ENCODE assay signal across 19 cellular contexts in genomic region chr1:100394286-100394685, GRCh38. TPM values are rescaled to one million over a fixed set of nuclear protein-coding genes. Genes with fewer than 3 reads are reported as not detected.
A peak's percentile ranks its signal among the peaks of the same experiment; 100 is the strongest.
DNase-seq lines count a peak whose midpoint lies in the region; ATAC-seq and TF ChIP-seq lines count a peak whose summit lies in the region.
"Had no signal": no experiment of that assay in that cellular context is flagged by ENCODE, and none has a peak within 500 bp of the region (broad histone marks: within the 10 kb centered on the region; RNA-seq: fewer than 3 reads in every experiment).

No MANE protein-coding gene starts in this region.

- no peaks in the 10 kb centered on the region for H3K36me3 ChIP-seq in CD8-positive, alpha-beta T cell (ENCODE audit: insufficient read depth, low read length)
- no peaks in the 10 kb centered on the region for H3K36me3 ChIP-seq in naive thymus-derived CD4-positive, alpha-beta T cell (ENCODE audit: control insufficient read depth in 2 of 3, insufficient read depth in 3 of 3, low read length in 3 of 3)

- POLR2A ChIA-PET in activated CD4-positive, alpha-beta T cell treated with anti-CD3 and anti-CD28 coated beads, Interleukin-2, amount 10 ng/mL, durations not matched to agents 7 days and 5 days (lab: Charles Lee), result interaction anchor here (0.8 kb wide), 1 partner anchor 561 kb away, joined by 3 read pairs; no protein-coding TSS in a partner anchor
- POLR2A ChIA-PET in CD8-positive, alpha-beta T cell (lab: Charles Lee), result interaction anchor here (0.7 to 1.8 kb wide), 5 partner anchors 8 to 42 kb away, joined by 3 to 10 read pairs (median 5); partner anchors contain the start of gene CDC14A
- POLR2A ChIA-PET in activated CD8-positive, alpha-beta T cell treated with anti-CD3 and anti-CD28 coated beads, Interleukin-2, amount 10 ng/mL, durations not matched to agents 7 days and 5 days (lab: Charles Lee), result interaction anchor here (0.7 to 5.1 kb wide), 5 partner anchors 8 to 45 kb away, joined by 3 to 39 read pairs (median 3); partner anchors contain the start of gene CDC14A
- POLR2A ChIA-PET in naive thymus-derived CD4-positive, alpha-beta T cell (lab: Charles Lee), result interaction anchor here (0.7 to 18.4 kb wide), 5 partner anchors 10 to 742 kb away, joined by 3 to 196 read pairs (median 6); partner anchors contain the start of gene CDC14A

- H3K27ac ChIP-seq in CD8-positive, alpha-beta T cell (ENCODE audit: low read depth, low read length), result peak overlapping the region; percentile 15
- peak overlapping the region; percentile 64 for H3K27ac ChIP-seq in naive thymus-derived CD4-positive, alpha-beta T cell (ENCODE audit: low read depth, low read length)

- peaks cover 19% of the 10 kb centered on the region for H3K9me3 Mint-ChIP-seq in activated CD4-positive, alpha-beta T cell treated with anti-CD3 and anti-CD28 coated beads, Interleukin-2, amount 10 ng/mL, durations not matched to agents 7 days and 5 days
- no peaks in the 10 kb centered on the region for H3K9me3 Mint-ChIP-seq in CD8-positive, alpha-beta T cell
- no peaks in the 10 kb centered on the region for H3K9me3 Mint-ChIP-seq in activated CD8-positive, alpha-beta T cell treated with anti-CD3 and anti-CD28 coated beads, Interleukin-2, amount 10 ng/mL, durations not matched to agents 7 days and 5 days (ENCODE audit: insufficient read depth)
- H3K9me3 Mint-ChIP-seq in naive thymus-derived CD4-positive, alpha-beta T cell, result peaks cover 0 to 5% (median 0%) of the 10 kb centered on the region in 11 donors

- TF ChIP-seq CTCF in CD8-positive, alpha-beta T cell (IDR thresholded peaks at IDR 0.05), result no peak

- H3K27me3 ChIP-seq in CD8-positive, alpha-beta T cell (ENCODE audit: insufficient read depth, low read length), result no peaks in the 10 kb centered on the region
- no peaks in the 10 kb centered on the region for H3K27me3 ChIP-seq in naive thymus-derived CD4-positive, alpha-beta T cell (ENCODE audit: control insufficient read depth in 2 of 2, insufficient read depth in 2 of 2, low read length in 2 of 2)

- H3K4me1 ChIP-seq in CD8-positive, alpha-beta T cell (ENCODE audit: insufficient read depth, low read length), result peaks cover 83% of the 10 kb centered on the region
- H3K4me1 ChIP-seq in naive thymus-derived CD4-positive, alpha-beta T cell (ENCODE audit: control insufficient read depth in 2 of 2, insufficient read depth in 2 of 2, low read length in 2 of 2), result peaks cover 86 to 93% of the 10 kb centered on the region in 2 donors
- H3K4me1 ChIP-seq: Caco-2 had no signal

- H3K9me3 ChIP-seq in CD8-positive, alpha-beta T cell (ENCODE audit: low read length), result no peaks in the 10 kb centered on the region
- H3K9me3 ChIP-seq in naive thymus-derived CD4-positive, alpha-beta T cell (ENCODE audit: control insufficient read depth in 2 of 3, low read length in 3 of 3), result no peaks in the 10 kb centered on the region
- H3K9me3 ChIP-seq: Caco-2 had no signal

- H3K36me3 Mint-ChIP-seq in activated CD4-positive, alpha-beta T cell treated with anti-CD3 and anti-CD28 coated beads, Interleukin-2, amount 10 ng/mL, durations not matched to agents 7 days and 5 days (ENCODE audit: low read depth), result peaks cover 86% of the 10 kb centered on the region
- peaks cover 55% of the 10 kb centered on the region for H3K36me3 Mint-ChIP-seq in CD8-positive, alpha-beta T cell
- H3K36me3 Mint-ChIP-seq in activated CD8-positive, alpha-beta T cell treated with anti-CD3 and anti-CD28 coated beads, Interleukin-2, amount 10 ng/mL, durations not matched to agents 7 days and 5 days (ENCODE audit: low read depth), result peaks cover 65% of the 10 kb centered on the region
- peaks cover 5 to 66% (median 40%) of the 10 kb centered on the region in 5 donors for H3K36me3 Mint-ChIP-seq in naive thymus-derived CD4-positive, alpha-beta T cell

- peaks cover 94% of the 10 kb centered on the region for H3K4me1 Mint-ChIP-seq in activated CD4-positive, alpha-beta T cell treated with anti-CD3 and anti-CD28 coated beads, Interleukin-2, amount 10 ng/mL, durations not matched to agents 7 days and 5 days
- H3K4me1 Mint-ChIP-seq in CD8-positive, alpha-beta T cell (ENCODE audit: low read depth), result peaks cover 94% of the 10 kb centered on the region
- H3K4me1 Mint-ChIP-seq in activated CD8-positive, alpha-beta T cell treated with anti-CD3 and anti-CD28 coated beads, Interleukin-2, amount 10 ng/mL, durations not matched to agents 7 days and 5 days (ENCODE audit: low read depth), result peaks cover 83% of the 10 kb centered on the region
- H3K4me1 Mint-ChIP-seq in naive thymus-derived CD4-positive, alpha-beta T cell, result peaks cover 58 to 100% (median 97%) of the 10 kb centered on the region in 7 donors

- no peaks in the 10 kb centered on the region for H3K27me3 Mint-ChIP-seq in activated CD4-positive, alpha-beta T cell treated with anti-CD3 and anti-CD28 coated beads, Interleukin-2, amount 10 ng/mL, durations not matched to agents 7 days and 5 days
- no peaks in the 10 kb centered on the region for H3K27me3 Mint-ChIP-seq in CD8-positive, alpha-beta T cell (ENCODE audit: low read depth)
- no peaks in the 10 kb centered on the region for H3K27me3 Mint-ChIP-seq in activated CD8-positive, alpha-beta T cell treated with anti-CD3 and anti-CD28 coated beads, Interleukin-2, amount 10 ng/mL, durations not matched to agents 7 days and 5 days (ENCODE audit: low read depth)
- H3K27me3 Mint-ChIP-seq in naive thymus-derived CD4-positive, alpha-beta T cell, result no peaks in the 10 kb centered on the region

- DNase-seq in activated CD4-positive, alpha-beta T cell treated with anti-CD3 and anti-CD28 coated beads, Interleukin-2, amount 10 ng/mL, durations not matched to agents 7 days and 5 days, result no peak
- no peak for DNase-seq in activated CD4-positive, alpha-beta T cell treated with anti-CD3 and anti-CD28 coated beads for 48 hours
- DNase-seq in CD8-positive, alpha-beta T cell, result peak in 1 of 7 experiments; percentile 62
- no peak for DNase-seq in activated CD8-positive, alpha-beta T cell treated with anti-CD3 and anti-CD28 coated beads, Interleukin-2, amount 10 ng/mL, durations not matched to agents 7 days and 5 days
- DNase-seq in naive thymus-derived CD4-positive, alpha-beta T cell, result peak in 2 of 9 donors; percentile 51 to 61
- DNase-seq in 8988T (no peak), NCI-H2029 treated with DMSO at 0.1 percent for 48 hours (lab: John Stamatoyannopoulos, UW) (no peak)
- DNase-seq: activated CD8-positive, alpha-beta memory T cell treated with anti-CD3 and anti-CD28 coated beads, Interleukin-2, amount 50 U/mL, for 48 hours; amniotic stem cell; Caco-2; EL; HCEC 1CT; islet precursor cell; Kasumi-1; mesendoderm; NCI-H2227 treated with DMSO at 0.1 percent for 48 hours; nucleus accumbens; RPMI8226 had no signal

- H3K27ac Mint-ChIP-seq in activated CD4-positive, alpha-beta T cell treated with anti-CD3 and anti-CD28 coated beads, Interleukin-2, amount 10 ng/mL, durations not matched to agents 7 days and 5 days, result peak overlapping the region; percentile 92
- peak overlapping the region; percentile 95 for H3K27ac Mint-ChIP-seq in CD8-positive, alpha-beta T cell
- H3K27ac Mint-ChIP-seq in activated CD8-positive, alpha-beta T cell treated with anti-CD3 and anti-CD28 coated beads, Interleukin-2, amount 10 ng/mL, durations not matched to agents 7 days and 5 days, result peak overlapping the region; percentile 53
- H3K27ac Mint-ChIP-seq in naive thymus-derived CD4-positive, alpha-beta T cell, result peak overlapping the region; percentile 73 to 98 (median 92)

- no peak for ATAC-seq in CD8-positive, alpha-beta T cell
- ATAC-seq in activated CD8-positive, alpha-beta T cell treated with anti-CD3 and anti-CD28 coated beads, Interleukin-2, amount 10 ng/mL, durations not matched to agents 7 days and 5 days, result peak; percentile 24
- peak; percentile 23 for ATAC-seq in naive thymus-derived CD4-positive, alpha-beta T cell
- no peak for ATAC-seq in HG03432 (IDR thresholded peaks at IDR 0.05; ENCODE audit: unreplicated experiment)

- H3K4me3 ChIP-seq in CD8-positive, alpha-beta T cell (ENCODE audit: low read depth, low read length), result no peak overlapping the region
- H3K4me3 ChIP-seq in naive thymus-derived CD4-positive, alpha-beta T cell (ENCODE audit: low read length), result peak overlapping the region; percentile 15

- H3K4me3 Mint-ChIP-seq in activated CD4-positive, alpha-beta T cell treated with anti-CD3 and anti-CD28 coated beads, Interleukin-2, amount 10 ng/mL, durations not matched to agents 7 days and 5 days, result peak overlapping the region; percentile 53
- peak overlapping the region; percentile 63 for H3K4me3 Mint-ChIP-seq in CD8-positive, alpha-beta T cell
- peak overlapping the region; percentile 15 for H3K4me3 Mint-ChIP-seq in activated CD8-positive, alpha-beta T cell treated with anti-CD3 and anti-CD28 coated beads, Interleukin-2, amount 10 ng/mL, durations not matched to agents 7 days and 5 days
- H3K4me3 Mint-ChIP-seq in naive thymus-derived CD4-positive, alpha-beta T cell, result peak overlapping the region; percentile 30 to 82 (median 62)

- intact Hi-C loops in CD8-positive, alpha-beta T cell (cut with DNase I, micrococcal nuclease), result loop anchor here in 1 of 2 experiments (5.0 kb wide), 2 partner anchors 37 to 63 kb away; no protein-coding TSS in a partner anchor
- intact Hi-C loops in naive thymus-derived CD4-positive, alpha-beta T cell (cut with micrococcal nuclease), result no loop called here

- CTCF ChIA-PET in activated CD4-positive, alpha-beta T cell treated with anti-CD3 and anti-CD28 coated beads, Interleukin-2, amount 10 ng/mL, durations not matched to agents 7 days and 5 days (lab: Charles Lee), result interaction anchor here (0.7 to 1.2 kb wide), 3 partner anchors 8 to 83 kb away, joined by 3 read pairs; no protein-coding TSS in a partner anchor
- CTCF ChIA-PET in CD8-positive, alpha-beta T cell (lab: Charles Lee), result interaction anchor here (0.6 to 2.1 kb wide), 10 partner anchors 11 to 69 kb away, joined by 3 to 9 read pairs (median 4); partner anchors contain the start of gene CDC14A
- CTCF ChIA-PET in activated CD8-positive, alpha-beta T cell treated with anti-CD3 and anti-CD28 coated beads, Interleukin-2, amount 10 ng/mL, durations not matched to agents 7 days and 5 days (lab: Charles Lee), result interaction anchor here (0.6 to 2.2 kb wide), 7 partner anchors 8 to 64 kb away, joined by 3 to 8 read pairs (median 3); no protein-coding TSS in a partner anchor
- CTCF ChIA-PET in naive thymus-derived CD4-positive, alpha-beta T cell (lab: Charles Lee), result interaction anchor here (0.6 to 1.8 kb wide), 6 partner anchors 10 to 65 kb away, joined by 3 to 6 read pairs (median 4); no protein-coding TSS in a partner anchor

RNA-seq across cellular contexts. Expression of gene CDC14A, which starts 42.0 kb away (rescaled TPM):
- total RNA-seq in activated CD4-positive, alpha-beta T cell treated with anti-CD3 and anti-CD28 coated beads, Interleukin-2, amount 10 ng/mL, durations not matched to agents 7 days and 5 days, result 10 to 100 TPM; 39.9 to 43.3 TPM
- 100 to 1,000 TPM; 136 to 144 TPM for total RNA-seq in CD8-positive, alpha-beta T cell
- total RNA-seq in activated CD8-positive, alpha-beta T cell treated with anti-CD3 and anti-CD28 coated beads, Interleukin-2, amount 10 ng/mL, durations not matched to agents 7 days and 5 days, result 10 to 100 TPM; 24.9 to 26.7 TPM
- total RNA-seq in naive thymus-derived CD4-positive, alpha-beta T cell, result 100 to 1,000 TPM in 2 of 5 experiments, 10 to 100 TPM in 3; 47.1 to 136 (median 85.1) TPM
- polyA plus RNA-seq in naive thymus-derived CD4-positive, alpha-beta T cell, result 10 to 100 TPM; 53.2 to 54.7 TPM

Comparison
In these comparisons a context has a peak if more than half of its experiments do, and no peak if none do; other contexts are left out.
1. ATAC-seq: peak in activated CD8-positive, alpha-beta T cell treated with anti-CD3 and anti-CD28 coated beads, Interleukin-2, amount 10 ng/mL, durations not matched to agents 7 days and 5 days (single experiment) and naive thymus-derived CD4-positive, alpha-beta T cell (single experiment); none in CD8-positive, alpha-beta T cell (single experiment) and HG03432 (single experiment).
2. Peak in every context shown above with its lines, with median percentiles within 50 percentile points of each other: H3K27ac Mint-ChIP-seq and H3K4me3 Mint-ChIP-seq.